20 cellular contexts compared by ENCODE assay signal in genomic region chr11:126529037-126529436, GRCh38.
A peak's percentile ranks its signal among the peaks of the same experiment; 100 is the strongest.
DNase-seq lines count a peak whose midpoint lies in the region; ATAC-seq and TF ChIP-seq lines count a peak whose summit lies in the region.
"Had no signal": no experiment of that assay in that cellular context is flagged by ENCODE, and none has a peak within 500 bp of the region (broad histone marks: within the 10 kb centered on the region; RNA-seq: fewer than 3 reads in every experiment).

No MANE protein-coding gene starts in this region.

- no TSS peak for BruUV-seq in OCI-LY7 (replicated peaks; lab: Mats Ljungman, UMichigan)

- H3K36me3 Mint-ChIP-seq in chondrocyte (ENCODE audit: low read depth), result no peaks in the 10 kb centered on the region
- H3K36me3 Mint-ChIP-seq: CD8-positive, alpha-beta T cell had no signal

- H3K9me2 ChIP-seq in OCI-LY7 (ENCODE audit: insufficient read depth, low read length), result no peaks in the 10 kb centered on the region

- H3K27ac Mint-ChIP-seq in chondrocyte (ENCODE audit: unreplicated experiment), result no peak overlapping the region
- H3K27ac Mint-ChIP-seq: B cell; CD4-positive, alpha-beta T cell; CD8-positive, alpha-beta T cell had no signal

- CTCF ChIA-PET in OCI-LY7 (lab: Charles Lee; ENCODE audit: unreplicated experiment), result no interaction called here

- TF ChIP-seq EP300 in sigmoid colon (IDR thresholded peaks at IDR 0.05), result no peak

- H3K4me2 ChIP-seq in osteoblast (ENCODE audit: insufficient read depth, low read length) (no peak overlapping the region), OCI-LY7 (ENCODE audit: low read length) (no peak overlapping the region)
- H3K4me2 ChIP-seq: A549; BLaER1 treated with 17β-estradiol and CSF1 and Interleukin-3, amounts not matched to agents 10 nM and 100 nM had no signal

- POLR2A ChIA-PET in OCI-LY7 (lab: Charles Lee), result no interaction called here

- DNase-seq in H7, result peak; percentile 32
- peak; percentile 82 for DNase-seq in chondrocyte (ENCODE audit: low spot score)
- DNase-seq in osteoblast (ENCODE audit: insufficient read length, low spot score, missing footprints), result peak; percentile 43
- DNase-seq in sigmoid colon, result peak; percentile 59
- DNase-seq in NOMO-1 (lab: John Stamatoyannopoulos, UW; ENCODE audit: unreplicated experiment in 2 of 2), result no peak
- DNase-seq in stimulated activated CD4-positive, alpha-beta T cell treated with anti-CD3 and anti-CD28 coated beads, Interleukin-4, amount 100 ng/mL, for 24 hours, result no peak
- no peak for DNase-seq in OCI-LY7 (ENCODE audit: low spot score)
- DNase-seq: AML-193; Caco-2; Calu3; CD4-positive, alpha-beta T cell; CD8-positive, alpha-beta T cell; DMS79 treated with DMSO at 0.1 percent for 48 hours; GF-D8 had no signal

- intact Hi-C loops in sigmoid colon (cut with DNase I) (no loop called here), OCI-LY7 (cut with micrococcal nuclease; ENCODE audit: unreplicated experiment) (no loop called here)

- H3K4me1 ChIP-seq in osteoblast (ENCODE audit: insufficient read depth, low read length) (no peaks in the 10 kb centered on the region), sigmoid colon (no peaks in the 10 kb centered on the region), OCI-LY7 (ENCODE audit: insufficient read depth, low read length, poor library complexity, severe bottlenecking) (no peaks in the 10 kb centered on the region)
- H3K4me1 ChIP-seq: A549; BLaER1 treated with 17β-estradiol and CSF1 and Interleukin-3, amounts not matched to agents 10 nM and 100 nM; Caco-2 had no signal

- H4K20me1 ChIP-seq in osteoblast (ENCODE audit: insufficient read depth, low read length), result peaks cover 8% of the 10 kb centered on the region
- H4K20me1 ChIP-seq in OCI-LY7 (ENCODE audit: insufficient read depth, low read length), result no peaks in the 10 kb centered on the region
- H4K20me1 ChIP-seq: BLaER1 treated with 17β-estradiol and CSF1 and Interleukin-3, amounts not matched to agents 10 nM and 100 nM had no signal

- H3K9me3 ChIP-seq in osteoblast (ENCODE audit: low read depth, low read length), result no peaks in the 10 kb centered on the region
- no peaks in the 10 kb centered on the region for H3K9me3 ChIP-seq in sigmoid colon
- H3K9me3 ChIP-seq in OCI-LY7 (ENCODE audit: low read length), result no peaks in the 10 kb centered on the region
- H3K9me3 ChIP-seq: A549; BLaER1 treated with 17β-estradiol and CSF1 and Interleukin-3, amounts not matched to agents 10 nM and 100 nM; Caco-2 had no signal

- H3K27ac ChIP-seq in osteoblast (ENCODE audit: low read depth, low read length), result no peak overlapping the region
- no peak overlapping the region for H3K27ac ChIP-seq in sigmoid colon
- no peak overlapping the region for H3K27ac ChIP-seq in OCI-LY7 (ENCODE audit: low read depth, low read length, poor library complexity, severe bottlenecking)
- H3K27ac ChIP-seq: 22Rv1; A549; BLaER1 treated with 17β-estradiol and CSF1 and Interleukin-3, amounts not matched to agents 10 nM and 100 nM; C4-2B had no signal

- no peaks in the 10 kb centered on the region for H3K9me3 Mint-ChIP-seq in chondrocyte (ENCODE audit: low read depth)
- H3K9me3 Mint-ChIP-seq: CD4-positive, alpha-beta T cell; CD8-positive, alpha-beta T cell had no signal

- no peak for ATAC-seq in GM21526 (IDR thresholded peaks at IDR 0.05; ENCODE audit: low FRiP score, unreplicated experiment)
- ATAC-seq: A549; CD8-positive, alpha-beta T cell had no signal

- H3K27me3 ChIP-seq in H7 (ENCODE audit: control insufficient read depth, insufficient read depth, low read length) (no peaks in the 10 kb centered on the region), osteoblast (ENCODE audit: insufficient read depth, low read length) (no peaks in the 10 kb centered on the region), sigmoid colon (peaks cover 0 to 5% (median 0%) of the 10 kb centered on the region in 3 donors)
- H3K27me3 ChIP-seq: BLaER1 treated with 17β-estradiol and CSF1 and Interleukin-3, amounts not matched to agents 10 nM and 100 nM had no signal

- no peak for TF ChIP-seq POLR2A in sigmoid colon (IDR thresholded peaks at IDR 0.05)

- H3K79me2 ChIP-seq in osteoblast (ENCODE audit: insufficient read depth, low read length) (no peaks in the 10 kb centered on the region), OCI-LY7 (ENCODE audit: insufficient read depth, low read depth, low read length) (no peaks in the 10 kb centered on the region)

- H3K36me3 ChIP-seq in H7 (replicated peaks; ENCODE audit: control insufficient read depth, insufficient read depth, low read length) (no peaks in the 10 kb centered on the region), osteoblast (ENCODE audit: insufficient read depth, low read length) (no peaks in the 10 kb centered on the region), sigmoid colon (no peaks in the 10 kb centered on the region), OCI-LY7 (ENCODE audit: insufficient read depth, low read length) (no peaks in the 10 kb centered on the region)
- H3K36me3 ChIP-seq: BLaER1 treated with 17β-estradiol and CSF1 and Interleukin-3, amounts not matched to agents 10 nM and 100 nM had no signal

- H3K4me3 Mint-ChIP-seq in chondrocyte (ENCODE audit: unreplicated experiment), result no peak overlapping the region
- H3K4me3 Mint-ChIP-seq: B cell; CD4-positive, alpha-beta T cell; CD8-positive, alpha-beta T cell had no signal

- no peak overlapping the region for H3K4me3 ChIP-seq in H7 (ENCODE audit: insufficient read depth, low read depth, low read length)
- H3K4me3 ChIP-seq in osteoblast (ENCODE audit: insufficient read depth, low read length), result no peak overlapping the region
- H3K4me3 ChIP-seq in sigmoid colon, result no peak overlapping the region
- no peak overlapping the region for H3K4me3 ChIP-seq in OCI-LY7 (ENCODE audit: low read depth, low read length, poor library complexity, severe bottlenecking)
- H3K4me3 ChIP-seq: A549; BLaER1 treated with 17β-estradiol and CSF1 and Interleukin-3, amounts not matched to agents 10 nM and 100 nM had no signal

- H2AFZ ChIP-seq in osteoblast (ENCODE audit: low read length) (no peak overlapping the region), OCI-LY7 (ENCODE audit: low read length) (no peak overlapping the region)

- H3K4me1 Mint-ChIP-seq in chondrocyte (ENCODE audit: low read depth), result no peaks in the 10 kb centered on the region
- H3K4me1 Mint-ChIP-seq: B cell had no signal

- TF ChIP-seq CTCF in chondrocyte (IDR thresholded peaks at IDR 0.05) (no peak), osteoblast (IDR thresholded peaks at IDR 0.05; ENCODE audit: extremely low read depth, low read depth, low read length) (no peak), sigmoid colon (IDR thresholded peaks at IDR 0.05) (no peak), OCI-LY7 (conservative IDR thresholded peaks at IDR 0.05; ENCODE audit: low read length) (no peak)

- peaks cover 6% of the 10 kb centered on the region for H3K27me3 Mint-ChIP-seq in chondrocyte (ENCODE audit: low read depth)
- H3K27me3 Mint-ChIP-seq: B cell had no signal

- 75 to 79% methylated on average over 10 of the region's 10 CpGs for WGBS in sigmoid colon, 2 donors

Comparison
In these comparisons a context has a peak if more than half of its experiments do, and no peak if none do; other contexts are left out.
1. DNase-seq: peak in H7 (single experiment), chondrocyte (single experiment), osteoblast (single experiment) and sigmoid colon (single experiment); none in NOMO-1 (0 of 2), stimulated activated CD4-positive, alpha-beta T cell treated with anti-CD3 and anti-CD28 coated beads, Interleukin-4, amount 100 ng/mL, for 24 hours (single experiment) and OCI-LY7 (single experiment).